8 cellular contexts compared by ENCODE assay signal in genomic region chr10:22620140-22620857, GRCh38.
A peak's percentile ranks its signal among the peaks of the same experiment; 100 is the strongest.
DNase-seq lines count a peak whose midpoint lies in the region; ATAC-seq, FAIRE-seq and TF ChIP-seq lines count a peak whose summit lies in the region.

No MANE protein-coding gene starts in this region.

- H3K4me3 Mint-ChIP-seq in nephron, result no peak overlapping the region

- peak; percentile 71 for FAIRE-seq in endothelial cell of umbilical vein (lab: Jason Lieb, UNC)

- BruUV-seq in endothelial cell of umbilical vein (replicated peaks; lab: Mats Ljungman, UMichigan), result TSS peak; percentile 70

- CTCF ChIA-PET in endothelial cell of umbilical vein (lab: Charles Lee), result interaction anchor here (1.0 to 1.6 kb wide), 5 partner anchors 9 to 46 kb away, joined by 3 to 8 read pairs (median 3); no protein-coding TSS in a partner anchor

- H3K27me3 ChIP-seq in endothelial cell of umbilical vein (ENCODE audit: control insufficient read depth in 2 of 2, insufficient read depth in 2 of 2, low read length in 2 of 2), result no peaks in the 10 kb centered on the region

- H3K9ac ChIP-seq in endothelial cell of umbilical vein (replicated peaks; ENCODE audit: extremely low read depth, insufficient read depth, low read length), result peak overlapping the region; percentile 40

- TF ChIP-seq POLR2A in endothelial cell of umbilical vein (IDR thresholded peaks at IDR 0.05; ENCODE audit: low read depth, low read length), result no peak

- H3K27ac ChIP-seq in endothelial cell of umbilical vein (ENCODE audit: insufficient read depth, low read depth, low read length), result peak overlapping the region; percentile 81

- TF ChIP-seq CTCF in endothelial cell of umbilical vein (IDR thresholded peaks at IDR 0.05; ENCODE audit: extremely low read depth in 1 of 2, insufficient read depth in 1 of 2, low read depth in 1 of 2, low read length in 2 of 2) (no peak), nephron (IDR thresholded peaks at IDR 0.05; ENCODE audit: unreplicated experiment in 3 of 3) (no peak)

- peak overlapping the region; percentile 48 to 71 (median 56) for H3K27ac Mint-ChIP-seq in nephron

- no peaks in the 10 kb centered on the region for H3K9me3 Mint-ChIP-seq in nephron

- H3K4me1 ChIP-seq in endothelial cell of umbilical vein (ENCODE audit: control insufficient read depth, extremely low read depth, insufficient read depth, low read length), result peaks cover 66% of the 10 kb centered on the region

- DNase-seq in DMS 273 treated with DMSO at 0.1 percent for 48 hours (lab: John Stamatoyannopoulos, UW) (peak; percentile 56), NCI-H460 (ENCODE audit: extremely low read depth, low read depth) (peak; percentile 82), endothelial cell of umbilical vein (ENCODE audit: low read depth, low spot score) (peak; percentile 91), NCI-H146 (lab: John Stamatoyannopoulos, UW) (no peak)

- H3K9me3 ChIP-seq in endothelial cell of umbilical vein (replicated peaks; ENCODE audit: control insufficient read depth, insufficient read depth, low read length), result no peaks in the 10 kb centered on the region

- H4K20me1 ChIP-seq in endothelial cell of umbilical vein (replicated peaks; ENCODE audit: control insufficient read depth, extremely low read depth, insufficient read depth, low read length), result no peaks in the 10 kb centered on the region

- POLR2A ChIA-PET in endothelial cell of umbilical vein (lab: Charles Lee), result interaction anchor here (0.8 kb wide), 1 partner anchor 12 kb away, joined by 3 read pairs; no protein-coding TSS in a partner anchor

- H3K36me3 ChIP-seq in endothelial cell of umbilical vein (ENCODE audit: control insufficient read depth in 2 of 2, extremely low read depth in 1 of 2, insufficient read depth in 2 of 2, low read length in 2 of 2), result no peaks in the 10 kb centered on the region

- ATAC-seq in GM21619 (IDR thresholded peaks at IDR 0.05; ENCODE audit: unreplicated experiment), result no peak
- ATAC-seq in HG02759 (IDR thresholded peaks at IDR 0.05; ENCODE audit: unreplicated experiment), result no peak
- no peak for ATAC-seq in HG02973 (IDR thresholded peaks at IDR 0.05; ENCODE audit: unreplicated experiment)

- H3K4me3 ChIP-seq in endothelial cell of umbilical vein (replicated peaks in 1 of 3; ENCODE audit: insufficient read depth in 1 of 3, low read depth in 1 of 3, low read length in 3 of 3), result no peak overlapping the region

- peaks cover 27% of the 10 kb centered on the region for H3K79me2 ChIP-seq in endothelial cell of umbilical vein (ENCODE audit: control insufficient read depth, insufficient read depth, low read length)

- H3K4me1 Mint-ChIP-seq in nephron, result peaks cover 64% of the 10 kb centered on the region

- dilution Hi-C loops in endothelial cell of umbilical vein (cut with MboI; ENCODE audit: extremely low pct_ligation_motif_present, low sequenced_read_pairs), result no loop called here

- H3K36me3 Mint-ChIP-seq in nephron (ENCODE audit: low read depth), result no peaks in the 10 kb centered on the region

- no peak overlapping the region for H2AFZ ChIP-seq in endothelial cell of umbilical vein (ENCODE audit: low read depth, low read length)

- peak overlapping the region; percentile 15 for H3K4me2 ChIP-seq in endothelial cell of umbilical vein (ENCODE audit: insufficient read depth, low read length)

- intact Hi-C loops in endothelial cell of umbilical vein (cut with micrococcal nuclease), result loop anchor here (1.0 to 10.0 kb wide), 7 partner anchors 12 to 893 kb away; partner anchors contain the start of genes MSRB2 and PIP4K2A

- no peaks in the 10 kb centered on the region for H3K27me3 Mint-ChIP-seq in nephron (ENCODE audit: low read depth)

- H3K9me1 ChIP-seq in endothelial cell of umbilical vein (replicated peaks; ENCODE audit: control insufficient read depth, extremely low read depth, insufficient read depth, low read length), result no peaks in the 10 kb centered on the region

TF ChIP-seq in endothelial cell of umbilical vein, 7 proteins besides CTCF, POLR2A, EP300 and RAD21:
- TF ChIP-seq EZH2 (IDR thresholded peaks at IDR 0.05; ENCODE audit: borderline replicate concordance, low read depth, low read length, severe bottlenecking) (no peak), FOS (IDR thresholded peaks at IDR 0.05; ENCODE audit: borderline replicate concordance, insufficient read depth, low read length) (peak; percentile 57), MYC (IDR thresholded peaks at IDR 0.05; ENCODE audit: low read depth, low read length) (no peak), JUN (IDR thresholded peaks at IDR 0.05; ENCODE audit: borderline replicate concordance, insufficient read depth, insufficient read length, low read depth) (no peak), POLR2AphosphoS5 (IDR thresholded peaks at IDR 0.05; ENCODE audit: insufficient read depth, low read depth, low read length) (no peak), GATA2 (IDR thresholded peaks at IDR 0.05; ENCODE audit: insufficient read depth, insufficient read length, low read depth, low read length) (peak; percentile 50)
